2 cellular contexts compared by ENCODE assay signal in the genomic region with DNA sequence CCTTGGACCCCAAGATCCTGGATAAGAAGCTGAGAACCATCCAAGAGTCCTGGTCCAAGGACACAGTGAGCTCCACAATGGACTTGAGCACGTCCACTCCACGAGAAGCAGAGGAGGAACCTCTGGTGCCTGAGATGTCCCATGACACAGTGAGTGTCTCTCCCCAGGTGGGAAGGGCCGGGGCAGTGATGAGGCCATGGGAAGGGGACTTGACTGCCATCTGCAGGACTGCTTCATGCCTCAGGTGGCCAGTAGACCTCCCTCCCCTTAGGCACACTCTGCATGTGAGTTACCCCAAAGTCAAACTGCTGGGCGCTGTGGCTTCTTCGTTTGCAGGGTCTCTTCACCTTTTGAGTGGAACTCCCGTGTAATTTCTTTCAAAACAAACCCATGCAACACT.
TF ChIP-seq lines count a peak whose summit lies in the region.

No MANE protein-coding gene starts in this region.

TF ChIP-seq in Ishikawa, 13 proteins besides CTCF, POLR2A, EP300 and RAD21:
- no peak for TF ChIP-seq TCF12 (IDR thresholded peaks at IDR 0.05; ENCODE audit: low read depth)
- no peak for TF ChIP-seq CEBPB (IDR thresholded peaks at IDR 0.05)
- TF ChIP-seq, protein P1, sequence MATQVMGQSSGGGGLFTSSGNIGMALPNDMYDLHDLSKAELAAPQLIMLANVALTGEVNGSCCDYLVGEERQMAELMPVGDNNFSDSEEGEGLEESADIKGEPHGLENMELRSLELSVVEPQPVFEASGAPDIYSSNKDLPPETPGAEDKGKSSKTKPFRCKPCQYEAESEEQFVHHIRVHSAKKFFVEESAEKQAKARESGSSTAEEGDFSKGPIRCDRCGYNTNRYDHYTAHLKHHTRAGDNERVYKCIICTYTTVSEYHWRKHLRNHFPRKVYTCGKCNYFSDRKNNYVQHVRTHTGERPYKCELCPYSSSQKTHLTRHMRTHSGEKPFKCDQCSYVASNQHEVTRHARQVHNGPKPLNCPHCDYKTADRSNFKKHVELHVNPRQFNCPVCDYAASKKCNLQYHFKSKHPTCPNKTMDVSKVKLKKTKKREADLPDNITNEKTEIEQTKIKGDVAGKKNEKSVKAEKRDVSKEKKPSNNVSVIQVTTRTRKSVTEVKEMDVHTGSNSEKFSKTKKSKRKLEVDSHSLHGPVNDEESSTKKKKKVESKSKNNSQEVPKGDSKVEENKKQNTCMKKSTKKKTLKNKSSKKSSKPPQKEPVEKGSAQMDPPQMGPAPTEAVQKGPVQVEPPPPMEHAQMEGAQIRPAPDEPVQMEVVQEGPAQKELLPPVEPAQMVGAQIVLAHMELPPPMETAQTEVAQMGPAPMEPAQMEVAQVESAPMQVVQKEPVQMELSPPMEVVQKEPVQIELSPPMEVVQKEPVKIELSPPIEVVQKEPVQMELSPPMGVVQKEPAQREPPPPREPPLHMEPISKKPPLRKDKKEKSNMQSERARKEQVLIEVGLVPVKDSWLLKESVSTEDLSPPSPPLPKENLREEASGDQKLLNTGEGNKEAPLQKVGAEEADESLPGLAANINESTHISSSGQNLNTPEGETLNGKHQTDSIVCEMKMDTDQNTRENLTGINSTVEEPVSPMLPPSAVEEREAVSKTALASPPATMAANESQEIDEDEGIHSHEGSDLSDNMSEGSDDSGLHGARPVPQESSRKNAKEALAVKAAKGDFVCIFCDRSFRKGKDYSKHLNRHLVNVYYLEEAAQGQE (IDR thresholded peaks at IDR 0.05; ENCODE audit: low read depth) = no peak
- TF ChIP-seq CREB1 (IDR thresholded peaks at IDR 0.05; ENCODE audit: low read depth) = no peak
- TF ChIP-seq FOXM1 (IDR thresholded peaks at IDR 0.05; ENCODE audit: borderline replicate concordance, low read depth) = no peak
- TF ChIP-seq, protein P2, sequence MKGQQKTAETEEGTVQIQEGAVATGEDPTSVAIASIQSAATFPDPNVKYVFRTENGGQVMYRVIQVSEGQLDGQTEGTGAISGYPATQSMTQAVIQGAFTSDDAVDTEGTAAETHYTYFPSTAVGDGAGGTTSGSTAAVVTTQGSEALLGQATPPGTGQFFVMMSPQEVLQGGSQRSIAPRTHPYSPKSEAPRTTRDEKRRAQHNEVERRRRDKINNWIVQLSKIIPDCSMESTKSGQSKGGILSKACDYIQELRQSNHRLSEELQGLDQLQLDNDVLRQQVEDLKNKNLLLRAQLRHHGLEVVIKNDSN (IDR thresholded peaks at IDR 0.05) = no peak
- no peak for TF ChIP-seq YY1 (IDR thresholded peaks at IDR 0.05; ENCODE audit: low read depth)
- TF ChIP-seq MAX (IDR thresholded peaks at IDR 0.05) = no peak
- TF ChIP-seq NFIC (IDR thresholded peaks at IDR 0.05) = no peak
- TF ChIP-seq ZBTB7A (IDR thresholded peaks at IDR 0.05; ENCODE audit: low read depth) = no peak
- no peak for TF ChIP-seq EGR1 (IDR thresholded peaks at IDR 0.05)
- TF ChIP-seq TEAD4 (IDR thresholded peaks at IDR 0.05) = no peak
- TF ChIP-seq TAF1 (IDR thresholded peaks at IDR 0.05; ENCODE audit: low read depth) = no peak

TF ChIP-seq in GM12878, 131 proteins besides CTCF, POLR2A, EP300 and RAD21:
- TF ChIP-seq, protein P3, sequence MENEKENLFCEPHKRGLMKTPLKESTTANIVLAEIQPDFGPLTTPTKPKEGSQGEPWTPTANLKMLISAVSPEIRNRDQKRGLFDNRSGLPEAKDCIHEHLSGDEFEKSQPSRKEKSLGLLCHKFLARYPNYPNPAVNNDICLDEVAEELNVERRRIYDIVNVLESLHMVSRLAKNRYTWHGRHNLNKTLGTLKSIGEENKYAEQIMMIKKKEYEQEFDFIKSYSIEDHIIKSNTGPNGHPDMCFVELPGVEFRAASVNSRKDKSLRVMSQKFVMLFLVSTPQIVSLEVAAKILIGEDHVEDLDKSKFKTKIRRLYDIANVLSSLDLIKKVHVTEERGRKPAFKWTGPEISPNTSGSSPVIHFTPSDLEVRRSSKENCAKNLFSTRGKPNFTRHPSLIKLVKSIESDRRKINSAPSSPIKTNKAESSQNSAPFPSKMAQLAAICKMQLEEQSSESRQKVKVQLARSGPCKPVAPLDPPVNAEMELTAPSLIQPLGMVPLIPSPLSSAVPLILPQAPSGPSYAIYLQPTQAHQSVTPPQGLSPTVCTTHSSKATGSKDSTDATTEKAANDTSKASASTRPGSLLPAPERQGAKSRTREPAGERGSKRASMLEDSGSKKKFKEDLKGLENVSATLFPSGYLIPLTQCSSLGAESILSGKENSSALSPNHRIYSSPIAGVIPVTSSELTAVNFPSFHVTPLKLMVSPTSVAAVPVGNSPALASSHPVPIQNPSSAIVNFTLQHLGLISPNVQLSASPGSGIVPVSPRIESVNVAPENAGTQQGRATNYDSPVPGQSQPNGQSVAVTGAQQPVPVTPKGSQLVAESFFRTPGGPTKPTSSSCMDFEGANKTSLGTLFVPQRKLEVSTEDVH (IDR thresholded peaks at IDR 0.05; ENCODE audit: low read depth, partially characterized antibody) = no peak
- no peak for TF ChIP-seq ESRRA (IDR thresholded peaks at IDR 0.05; ENCODE audit: low read length)
TF ChIP-seq in GM12878: peak in this region for 0.
